In the genomic region with DNA sequence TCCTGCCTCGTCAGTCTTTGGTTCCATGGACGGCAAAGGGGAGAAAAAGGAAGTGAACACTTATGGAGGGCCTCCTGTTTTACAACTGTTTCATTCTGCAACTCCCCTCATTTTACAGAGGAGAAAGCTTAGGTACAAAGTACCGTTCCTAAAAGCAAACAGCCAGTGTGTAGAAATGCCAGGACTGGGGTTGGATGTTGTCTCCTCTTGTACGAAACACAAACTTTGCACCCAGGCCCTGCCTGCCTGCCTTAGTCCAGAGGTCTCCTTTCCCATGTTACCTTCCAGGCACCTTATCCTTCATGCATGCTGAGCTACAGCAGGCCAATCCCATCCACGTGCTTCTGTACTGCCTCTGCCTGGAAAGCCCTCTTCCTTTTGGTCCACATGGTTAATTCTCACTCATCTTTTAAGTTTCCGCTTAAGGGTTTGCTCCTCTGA, we compare ENCODE assay signal across 1 cellular context.
TF ChIP-seq lines count a peak whose summit lies in the region.

No MANE protein-coding gene starts in this region.

TF ChIP-seq in GM12878, 131 proteins besides CTCF, POLR2A, EP300 and RAD21 (continued from another document):
- TF ChIP-seq, protein P1, sequence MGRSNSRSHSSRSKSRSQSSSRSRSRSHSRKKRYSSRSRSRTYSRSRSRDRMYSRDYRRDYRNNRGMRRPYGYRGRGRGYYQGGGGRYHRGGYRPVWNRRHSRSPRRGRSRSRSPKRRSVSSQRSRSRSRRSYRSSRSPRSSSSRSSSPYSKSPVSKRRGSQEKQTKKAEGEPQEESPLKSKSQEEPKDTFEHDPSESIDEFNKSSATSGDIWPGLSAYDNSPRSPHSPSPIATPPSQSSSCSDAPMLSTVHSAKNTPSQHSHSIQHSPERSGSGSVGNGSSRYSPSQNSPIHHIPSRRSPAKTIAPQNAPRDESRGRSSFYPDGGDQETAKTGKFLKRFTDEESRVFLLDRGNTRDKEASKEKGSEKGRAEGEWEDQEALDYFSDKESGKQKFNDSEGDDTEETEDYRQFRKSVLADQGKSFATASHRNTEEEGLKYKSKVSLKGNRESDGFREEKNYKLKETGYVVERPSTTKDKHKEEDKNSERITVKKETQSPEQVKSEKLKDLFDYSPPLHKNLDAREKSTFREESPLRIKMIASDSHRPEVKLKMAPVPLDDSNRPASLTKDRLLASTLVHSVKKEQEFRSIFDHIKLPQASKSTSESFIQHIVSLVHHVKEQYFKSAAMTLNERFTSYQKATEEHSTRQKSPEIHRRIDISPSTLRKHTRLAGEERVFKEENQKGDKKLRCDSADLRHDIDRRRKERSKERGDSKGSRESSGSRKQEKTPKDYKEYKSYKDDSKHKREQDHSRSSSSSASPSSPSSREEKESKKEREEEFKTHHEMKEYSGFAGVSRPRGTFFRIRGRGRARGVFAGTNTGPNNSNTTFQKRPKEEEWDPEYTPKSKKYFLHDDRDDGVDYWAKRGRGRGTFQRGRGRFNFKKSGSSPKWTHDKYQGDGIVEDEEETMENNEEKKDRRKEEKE (IDR thresholded peaks at IDR 0.05): 0 out of 2 replicates have a peak, but pooled peaks have one; percentile 41
- TF ChIP-seq, protein P2, sequence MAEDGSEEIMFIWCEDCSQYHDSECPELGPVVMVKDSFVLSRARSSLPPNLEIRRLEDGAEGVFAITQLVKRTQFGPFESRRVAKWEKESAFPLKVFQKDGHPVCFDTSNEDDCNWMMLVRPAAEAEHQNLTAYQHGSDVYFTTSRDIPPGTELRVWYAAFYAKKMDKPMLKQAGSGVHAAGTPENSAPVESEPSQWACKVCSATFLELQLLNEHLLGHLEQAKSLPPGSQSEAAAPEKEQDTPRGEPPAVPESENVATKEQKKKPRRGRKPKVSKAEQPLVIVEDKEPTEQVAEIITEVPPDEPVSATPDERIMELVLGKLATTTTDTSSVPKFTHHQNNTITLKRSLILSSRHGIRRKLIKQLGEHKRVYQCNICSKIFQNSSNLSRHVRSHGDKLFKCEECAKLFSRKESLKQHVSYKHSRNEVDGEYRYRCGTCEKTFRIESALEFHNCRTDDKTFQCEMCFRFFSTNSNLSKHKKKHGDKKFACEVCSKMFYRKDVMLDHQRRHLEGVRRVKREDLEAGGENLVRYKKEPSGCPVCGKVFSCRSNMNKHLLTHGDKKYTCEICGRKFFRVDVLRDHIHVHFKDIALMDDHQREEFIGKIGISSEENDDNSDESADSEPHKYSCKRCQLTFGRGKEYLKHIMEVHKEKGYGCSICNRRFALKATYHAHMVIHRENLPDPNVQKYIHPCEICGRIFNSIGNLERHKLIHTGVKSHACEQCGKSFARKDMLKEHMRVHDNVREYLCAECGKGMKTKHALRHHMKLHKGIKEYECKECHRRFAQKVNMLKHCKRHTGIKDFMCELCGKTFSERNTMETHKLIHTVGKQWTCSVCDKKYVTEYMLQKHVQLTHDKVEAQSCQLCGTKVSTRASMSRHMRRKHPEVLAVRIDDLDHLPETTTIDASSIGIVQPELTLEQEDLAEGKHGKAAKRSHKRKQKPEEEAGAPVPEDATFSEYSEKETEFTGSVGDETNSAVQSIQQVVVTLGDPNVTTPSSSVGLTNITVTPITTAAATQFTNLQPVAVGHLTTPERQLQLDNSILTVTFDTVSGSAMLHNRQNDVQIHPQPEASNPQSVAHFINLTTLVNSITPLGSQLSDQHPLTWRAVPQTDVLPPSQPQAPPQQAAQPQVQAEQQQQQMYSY (CRISPR knock-in tag; IDR thresholded peaks at IDR 0.05): peak; percentile 70
- TF ChIP-seq ZSCAN29 (IDR thresholded peaks at IDR 0.05) (no peak), MLLT1 (IDR thresholded peaks at IDR 0.05) (peak; percentile 89; the same call in 1 of the 2 replicates), HDGF (IDR thresholded peaks at IDR 0.05) (no peak)
TF ChIP-seq in GM12878: peak in this region for 9.
